Comparison of ENCODE assay signal across 29 cellular contexts in the genomic region with DNA sequence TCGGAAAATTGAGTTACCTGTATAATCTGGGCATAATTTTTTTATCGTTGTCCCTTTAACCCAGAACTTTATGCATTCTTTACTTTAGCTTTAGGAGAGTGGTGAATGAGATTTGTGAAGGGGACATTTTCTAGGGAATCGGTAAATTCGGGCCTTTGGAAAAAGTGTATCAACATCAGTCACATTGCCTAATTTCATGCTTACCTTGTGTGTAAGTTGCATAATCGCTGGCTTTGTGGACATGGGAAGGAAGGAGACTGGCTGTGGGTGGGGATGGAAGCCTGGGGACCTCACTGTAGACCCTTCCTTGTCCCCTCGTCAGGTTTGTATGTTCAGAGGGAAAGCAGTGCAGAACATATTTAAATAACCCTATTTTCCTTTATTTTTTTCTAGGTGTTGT. TPM values are rescaled to one million over a fixed set of nuclear protein-coding genes. Genes with fewer than 3 reads are reported as not detected.
DNase-seq lines count a peak whose midpoint lies in the region; ATAC-seq and TF ChIP-seq lines count a peak whose summit lies in the region.
"Had no signal": no experiment of that assay in that cellular context is flagged by ENCODE, and none has a peak within 500 bp of the region (broad histone marks: within the 10 kb centered on the region; RNA-seq: fewer than 3 reads in every experiment).

No MANE protein-coding gene starts in this region.

- no peaks in the 10 kb centered on the region for H3K27me3 Mint-ChIP-seq in activated CD8-positive, alpha-beta T cell treated with anti-CD3 and anti-CD28 coated beads for 36 hours
- H3K27me3 Mint-ChIP-seq in activated CD8-positive, alpha-beta T cell treated with anti-CD3 and anti-CD28 coated beads, Interleukin-2, amount 10 ng/mL, durations not matched to agents 7 days and 5 days (ENCODE audit: low read depth), result no peaks in the 10 kb centered on the region
- H3K27me3 Mint-ChIP-seq in endodermal cell (ENCODE audit: insufficient read depth), result peaks cover 7% of the 10 kb centered on the region
- H3K27me3 Mint-ChIP-seq: T-helper 17 cell had no signal

- intact Hi-C loops in activated CD8-positive, alpha-beta T cell treated with anti-CD3 and anti-CD28 coated beads for 36 hours (cut with micrococcal nuclease), result no loop called here

- H3K4me3 Mint-ChIP-seq in activated CD8-positive, alpha-beta T cell treated with anti-CD3 and anti-CD28 coated beads for 36 hours, result peak overlapping the region; percentile 10
- H3K4me3 Mint-ChIP-seq in activated CD8-positive, alpha-beta T cell treated with anti-CD3 and anti-CD28 coated beads, Interleukin-2, amount 10 ng/mL, durations not matched to agents 7 days and 5 days, result no peak overlapping the region
- no peak overlapping the region for H3K4me3 Mint-ChIP-seq in endodermal cell
- H3K4me3 Mint-ChIP-seq: T-helper 17 cell had no signal

- 91 to 100% methylated on average over 1 to 6 of the region's 6 CpGs for WGBS in endodermal cell (ENCODE audit: insufficient coverage in 1 of 2, insufficient read length in 1 of 2), 2 experiments

- peak overlapping the region; percentile 16 for H3K27ac Mint-ChIP-seq in activated CD8-positive, alpha-beta T cell treated with anti-CD3 and anti-CD28 coated beads for 36 hours
- no peak overlapping the region for H3K27ac Mint-ChIP-seq in activated CD8-positive, alpha-beta T cell treated with anti-CD3 and anti-CD28 coated beads, Interleukin-2, amount 10 ng/mL, durations not matched to agents 7 days and 5 days
- peak overlapping the region; percentile 35 for H3K27ac Mint-ChIP-seq in endodermal cell
- H3K27ac Mint-ChIP-seq: T-helper 17 cell had no signal

- no peak overlapping the region for H3K27ac ChIP-seq in SK-N-MC
- no peak overlapping the region for H3K27ac ChIP-seq in endodermal cell (ENCODE audit: low read depth, low read length)
- H3K27ac ChIP-seq: HL-60, parathyroid adenoma, right atrium auricular region had no signal

- H3K4me1 ChIP-seq in endodermal cell (ENCODE audit: control insufficient read depth, insufficient read depth, low read length), result no peaks in the 10 kb centered on the region
- H3K4me1 ChIP-seq: parathyroid adenoma had no signal

- H3K4me3 ChIP-seq in SK-N-MC (peak overlapping the region; percentile 10; the same call in 1 of the 2 replicates), endodermal cell (ENCODE audit: low read length) (no peak overlapping the region)
- H3K4me3 ChIP-seq: right atrium auricular region, smooth muscle cell had no signal

- H3K27me3 ChIP-seq in endodermal cell (ENCODE audit: control insufficient read depth, insufficient read depth, low read length, poor library complexity, severe bottlenecking), result no peaks in the 10 kb centered on the region

- H3K9ac ChIP-seq in SK-N-MC (ENCODE audit: insufficient read length), result no peak overlapping the region
- H3K9ac ChIP-seq in endodermal cell (ENCODE audit: extremely low read depth, low read length, poor library complexity, severe bottlenecking), result no peak overlapping the region
- H3K9ac ChIP-seq: parathyroid adenoma had no signal

- POLR2A ChIA-PET in activated CD8-positive, alpha-beta T cell treated with anti-CD3 and anti-CD28 coated beads for 36 hours (lab: Charles Lee), result interaction anchor here (1.6 to 2.1 kb wide), 2 partner anchors 13 to 36 kb away, joined by 4 to 10 read pairs; no protein-coding TSS in a partner anchor
- POLR2A ChIA-PET in activated CD8-positive, alpha-beta T cell treated with anti-CD3 and anti-CD28 coated beads, Interleukin-2, amount 10 ng/mL, durations not matched to agents 7 days and 5 days (lab: Charles Lee), result no interaction called here

- no peaks in the 10 kb centered on the region for H3K9me3 Mint-ChIP-seq in activated CD8-positive, alpha-beta T cell treated with anti-CD3 and anti-CD28 coated beads for 36 hours
- no peaks in the 10 kb centered on the region for H3K9me3 Mint-ChIP-seq in activated CD8-positive, alpha-beta T cell treated with anti-CD3 and anti-CD28 coated beads, Interleukin-2, amount 10 ng/mL, durations not matched to agents 7 days and 5 days (ENCODE audit: insufficient read depth)
- H3K9me3 Mint-ChIP-seq in endodermal cell, result no peaks in the 10 kb centered on the region

- H3K36me3 ChIP-seq in SK-N-MC (ENCODE audit: insufficient read depth, low read length) (peaks cover 78% of the 10 kb centered on the region), endodermal cell (ENCODE audit: control insufficient read depth, insufficient read depth, low read length) (peaks cover 46% of the 10 kb centered on the region)
- H3K36me3 ChIP-seq: right atrium auricular region had no signal

- ATAC-seq in activated CD8-positive, alpha-beta T cell treated with anti-CD3 and anti-CD28 coated beads for 36 hours, result no peak
- no peak for ATAC-seq in activated CD8-positive, alpha-beta T cell treated with anti-CD3 and anti-CD28 coated beads, Interleukin-2, amount 10 ng/mL, durations not matched to agents 7 days and 5 days
- no peak for ATAC-seq in HG03139 (IDR thresholded peaks at IDR 0.05; ENCODE audit: unreplicated experiment)
- ATAC-seq in GM18861 (IDR thresholded peaks at IDR 0.05; ENCODE audit: unreplicated experiment), result no peak
- ATAC-seq: activated CD4-positive, CD25-positive, alpha-beta regulatory T cell treated with anti-CD3 and anti-CD28 coated beads, Interleukin-2, amount 50 U/mL, for 24 hours; PC-3; Right ventricle myocardium inferior; SK-N-SH treated with all-trans-retinoic acid at 6 μM for 48 hours; T-helper 17 cell had no signal

- no peak for DNase-seq in activated CD8-positive, alpha-beta T cell treated with anti-CD3 and anti-CD28 coated beads for 36 hours
- no peak for DNase-seq in activated CD8-positive, alpha-beta T cell treated with anti-CD3 and anti-CD28 coated beads, Interleukin-2, amount 10 ng/mL, durations not matched to agents 7 days and 5 days
- no peak for DNase-seq in SK-N-MC (ENCODE audit: low read depth, low spot score)
- no peak for DNase-seq in endodermal cell
- peak; percentile 4 for DNase-seq in mesenteric fat pad (ENCODE audit: low spot score)
- DNase-seq in activated naive CD4-positive, alpha-beta T cell treated with Interleukin-2 at 50 U/mL for 16 hours, result no peak
- DNase-seq: 8988T; activated effector memory CD4-positive, alpha-beta T cell treated with Interleukin-2 at 50 U/mL for 16 hours; Calu3; cerebellar nuclear complex; DMS79 treated with DMSO at 0.1 percent for 48 hours; foreskin melanocyte; GDM1; mammary epithelial cell; NCI-H1436; NCI-H2081; NCI-H524 treated with DMSO at 0.1 percent for 48 hours; PC-3; stimulated activated naive CD4-positive, alpha-beta T cell; T-helper 17 cell had no signal

- peaks cover 61% of the 10 kb centered on the region for H3K36me3 Mint-ChIP-seq in activated CD8-positive, alpha-beta T cell treated with anti-CD3 and anti-CD28 coated beads for 36 hours (ENCODE audit: low read depth)
- H3K36me3 Mint-ChIP-seq in activated CD8-positive, alpha-beta T cell treated with anti-CD3 and anti-CD28 coated beads, Interleukin-2, amount 10 ng/mL, durations not matched to agents 7 days and 5 days (ENCODE audit: low read depth), result peaks cover 56% of the 10 kb centered on the region
- H3K36me3 Mint-ChIP-seq in endodermal cell (ENCODE audit: low read depth), result peaks cover 35% of the 10 kb centered on the region

- H3K4me1 Mint-ChIP-seq in activated CD8-positive, alpha-beta T cell treated with anti-CD3 and anti-CD28 coated beads for 36 hours (ENCODE audit: low read depth), result peaks cover 32% of the 10 kb centered on the region
- peaks cover 38% of the 10 kb centered on the region for H3K4me1 Mint-ChIP-seq in activated CD8-positive, alpha-beta T cell treated with anti-CD3 and anti-CD28 coated beads, Interleukin-2, amount 10 ng/mL, durations not matched to agents 7 days and 5 days (ENCODE audit: low read depth)
- H3K4me1 Mint-ChIP-seq in endodermal cell, result peaks cover 17% of the 10 kb centered on the region

- CTCF ChIA-PET in activated CD8-positive, alpha-beta T cell treated with anti-CD3 and anti-CD28 coated beads for 36 hours (lab: Charles Lee), result no interaction called here
- CTCF ChIA-PET in activated CD8-positive, alpha-beta T cell treated with anti-CD3 and anti-CD28 coated beads, Interleukin-2, amount 10 ng/mL, durations not matched to agents 7 days and 5 days (lab: Charles Lee), result interaction anchor here (1.1 kb wide), 1 partner anchor 37 kb away, joined by 4 read pairs; no protein-coding TSS in a partner anchor

- H3K9me3 ChIP-seq in SK-N-MC (ENCODE audit: low read depth, low read length) (no peaks in the 10 kb centered on the region), endodermal cell (ENCODE audit: control insufficient read depth, low read length) (no peaks in the 10 kb centered on the region)
- H3K9me3 ChIP-seq: right atrium auricular region had no signal

- no peak for TF ChIP-seq CTCF in activated CD8-positive, alpha-beta T cell treated with anti-CD3 and anti-CD28 coated beads for 36 hours (IDR thresholded peaks at IDR 0.05)
- TF ChIP-seq CTCF in endodermal cell (conservative IDR thresholded peaks at IDR 0.05), result no peak

RNA-seq across cellular contexts. Expression of gene PSAT1, which starts 3.3 kb away (rescaled TPM):
- total RNA-seq in activated CD8-positive, alpha-beta T cell treated with anti-CD3 and anti-CD28 coated beads for 36 hours, result 100 to 1,000 TPM; 174 to 182 TPM
- total RNA-seq in activated CD8-positive, alpha-beta T cell treated with anti-CD3 and anti-CD28 coated beads, Interleukin-2, amount 10 ng/mL, durations not matched to agents 7 days and 5 days, result 100 to 1,000 TPM; 110 to 112 TPM
- total RNA-seq in endodermal cell (10 to 100 TPM; 64.4 to 75.7 TPM), mesenteric fat pad (19.1 TPM)
- polyA plus RNA-seq in endodermal cell (2013, experiment 1 of 2), result 194 TPM
- 138 TPM for polyA plus RNA-seq in endodermal cell (2013, experiment 2 of 2)
